ENCODE assay signal across 34 cellular contexts in genomic region chr20:36373089-36373488, GRCh38.
"Had no signal": no experiment of that assay in that cellular context is flagged by ENCODE, and none has a peak within 500 bp of the region (broad histone marks: within the 10 kb centered on the region; RNA-seq: fewer than 3 reads in every experiment).

No MANE protein-coding gene starts in this region.

- ATAC-seq: activated naive CD4-positive, alpha-beta T cell treated with anti-CD3 and anti-CD28 coated beads, Interleukin-2, amount 50 U/mL, for 72 hours; activated naive CD8-positive, alpha-beta T cell treated with anti-CD3 and anti-CD28 coated beads, Interleukin-2, amount 50 U/mL, for 24 hours; activated T-cell treated with anti-CD3 and anti-CD28 coated beads, Interleukin-2, amount 50 U/mL, for 4 hours; activated T-cell treated with anti-CD3 and anti-CD28 coated beads, Interleukin-2, amount 50 U/mL, for 72 hours; activated T-helper 17 cell treated with anti-CD3 and anti-CD28 coated beads, Interleukin-2, amount 50 U/mL, for 72 hours; body of pancreas had no signal

- FAIRE-seq: astrocyte, bronchial epithelial cell had no signal

- H3K27me3 ChIP-seq: adrenal gland, ascending aorta, body of pancreas, brain microvascular endothelial cell, cardiac muscle cell had no signal

- H3K4me1 ChIP-seq: adrenal gland, ascending aorta, body of pancreas, breast epithelium had no signal

- H3K27ac ChIP-seq: adrenal gland, ascending aorta, body of pancreas, brain microvascular endothelial cell, breast epithelium, cardiac muscle cell had no signal

- H3K4me3 ChIP-seq: adrenal gland, ascending aorta, body of pancreas, breast epithelium, cardiac muscle cell had no signal

- H3K36me3 ChIP-seq: adrenal gland, ascending aorta, brain microvascular endothelial cell, breast epithelium, cardiac muscle cell had no signal

- H3K9me3 ChIP-seq: adrenal gland, ascending aorta, body of pancreas, breast epithelium had no signal

- DNase-seq: activated effector memory CD4-positive, alpha-beta T cell treated with anti-CD3 and anti-CD28 coated beads, Interleukin-2, amount 50 U/mL, for 16 hours; activated effector memory CD4-positive, alpha-beta T cell treated with Interleukin-2 at 50 U/mL for 16 hours; activated gamma-delta T cell; activated gamma-delta T cell treated with Interleukin-2 at 50 U/mL for 16 hours; activated naive CD4-positive, alpha-beta T cell; activated naive CD4-positive, alpha-beta T cell treated with anti-CD3 and anti-CD28 coated beads for 36 hours; activated naive CD4-positive, alpha-beta T cell treated with anti-CD3 and anti-CD28 coated beads, Interleukin-2, amount 10 ng/mL, durations not matched to agents 7 days and 5 days; activated naive CD4-positive, alpha-beta T cell treated with anti-CD3 and anti-CD28 coated beads, Interleukin-2, amount 50 U/mL, for 16 hours; activated naive CD4-positive, alpha-beta T cell treated with Interleukin-2 at 50 U/mL for 16 hours; activated naive CD8-positive, alpha-beta T cell treated with anti-CD3 and anti-CD28 coated beads for 36 hours; activated naive CD8-positive, alpha-beta T cell treated with anti-CD3 and anti-CD28 coated beads, Interleukin-2, amount 10 ng/mL, durations not matched to agents 7 days and 5 days; activated naive CD8-positive, alpha-beta T cell treated with anti-CD3 and anti-CD28 coated beads, Interleukin-2, amount 50 U/mL, for 24 hours; activated T-cell treated with anti-CD3 and anti-CD28 coated beads, Interleukin-2, amount 50 U/mL, for 1 hour; activated T-cell treated with anti-CD3 and anti-CD28 coated beads, Interleukin-2, amount 50 U/mL, for 24 hours; activated T-cell treated with anti-CD3 and anti-CD28 coated beads, Interleukin-2, amount 50 U/mL, for 4 hours; activated T-cell treated with anti-CD3 and anti-CD28 coated beads, Interleukin-2, amount 50 U/mL, for 48 hours; activated T-cell treated with anti-CD3 and anti-CD28 coated beads, Interleukin-2, amount 50 U/mL, for 72 hours; adrenal gland; amniotic stem cell; amygdala; anterior cingulate cortex; aorta; body of pancreas; brain microvascular endothelial cell; caudate nucleus; central memory CD4-positive, alpha-beta T cell; cerebellar nuclear complex had no signal
